ENCODE assay signal across 8 cellular contexts in genomic region chr11:130979386-130979972, GRCh38.
DNase-seq lines count a peak whose midpoint lies in the region; TF ChIP-seq lines count a peak whose summit lies in the region.
"Had no signal": no experiment of that assay in that cellular context is flagged by ENCODE, and none has a peak within 500 bp of the region (broad histone marks: within the 10 kb centered on the region; RNA-seq: fewer than 3 reads in every experiment).

No MANE protein-coding gene starts in this region.

- H3K4me2 ChIP-seq in neural progenitor cell, result no peak overlapping the region

- TF ChIP-seq POLR2A in Peyer's patch (IDR thresholded peaks at IDR 0.05), result no peak

- H3K4me1 ChIP-seq in neural progenitor cell (no peaks in the 10 kb centered on the region), Peyer's patch (no peaks in the 10 kb centered on the region)

- peaks cover 18% of the 10 kb centered on the region for H3K9me3 Mint-ChIP-seq in neural progenitor cell

- H3K27ac ChIP-seq in neural progenitor cell (no peak overlapping the region), Peyer's patch (no peak overlapping the region)

- H3K36me3 ChIP-seq in neural progenitor cell, result no peaks in the 10 kb centered on the region
- no peaks in the 10 kb centered on the region for H3K36me3 ChIP-seq in Peyer's patch

- peaks cover 5% of the 10 kb centered on the region for H3K27me3 Mint-ChIP-seq in neural progenitor cell (ENCODE audit: insufficient read depth, low read depth)

- H3K36me3 Mint-ChIP-seq in neural progenitor cell, result no peaks in the 10 kb centered on the region

- TF ChIP-seq CTCF in GM10266 (IDR thresholded peaks at IDR 0.05; ENCODE audit: control insufficient read depth, insufficient read depth, low read depth, missing control alignments), result peak; percentile 30
- TF ChIP-seq CTCF in LNCaP clone FGC (IDR thresholded peaks at IDR 0.05; ENCODE audit: control insufficient read depth, extremely low read depth, insufficient read depth), result peak; percentile 64
- peak; percentile 68 for TF ChIP-seq CTCF in neural progenitor cell (IDR thresholded peaks at IDR 0.05)
- TF ChIP-seq CTCF in Peyer's patch (IDR thresholded peaks at IDR 0.05), result peak in 2 of 6 experiments; percentile 17 to 24

- H3K4me3 Mint-ChIP-seq in neural progenitor cell, result no peak overlapping the region
- H3K4me3 Mint-ChIP-seq: activated B cell treated with CpG ODN at 0.5 μM for 24 hours had no signal

- DNase-seq in GM10266 (ENCODE audit: extremely low spot score) (no peak), LNCaP clone FGC (ENCODE audit: low read depth) (peak; percentile 2), T47D (ENCODE audit: low read depth in 1 of 2, low spot score in 1 of 2) (peak; percentile 52 to 55), neural progenitor cell (ENCODE audit: low spot score) (peak; percentile 69), foreskin melanocyte (no peak), Peyer's patch (no peak)
- DNase-seq in activated effector memory CD4-positive, alpha-beta T cell treated with Interleukin-2 at 50 U/mL for 16 hours, result no peak
- DNase-seq: activated B cell treated with CpG ODN at 0.5 μM for 24 hours had no signal

- no peaks in the 10 kb centered on the region for H3K27me3 ChIP-seq in neural progenitor cell
- H3K27me3 ChIP-seq in Peyer's patch, result no peaks in the 10 kb centered on the region

- H3K4me3 ChIP-seq in LNCaP clone FGC (ENCODE audit: low read depth, low read length) (no peak overlapping the region), neural progenitor cell (no peak overlapping the region), Peyer's patch (no peak overlapping the region)

- H3K27ac Mint-ChIP-seq in neural progenitor cell, result no peak overlapping the region
- H3K27ac Mint-ChIP-seq: activated B cell treated with CpG ODN at 0.5 μM for 24 hours had no signal

- H4K20me1 ChIP-seq in neural progenitor cell (ENCODE audit: low read depth), result no peaks in the 10 kb centered on the region

- H2AFZ ChIP-seq in neural progenitor cell (replicated peaks), result no peak overlapping the region

- in situ Hi-C loops in T47D (cut with HindIII; ENCODE audit: low pct_unique_long_range_greater_than_20kb, low sequenced_read_pairs), result no loop called here

- H3K9me3 ChIP-seq in neural progenitor cell (ENCODE audit: low read depth) (no peaks in the 10 kb centered on the region), Peyer's patch (no peaks in the 10 kb centered on the region)

- no peaks in the 10 kb centered on the region for H3K79me2 ChIP-seq in neural progenitor cell (ENCODE audit: low read depth)

- no peaks in the 10 kb centered on the region for H3K4me1 Mint-ChIP-seq in neural progenitor cell
- H3K4me1 Mint-ChIP-seq: activated B cell treated with CpG ODN at 0.5 μM for 24 hours had no signal

- no peak overlapping the region for H3K9ac ChIP-seq in neural progenitor cell

- no peaks in the 10 kb centered on the region for H3F3A ChIP-seq in neural progenitor cell (ENCODE audit: low read depth)

Comparison
In these comparisons a context has a peak if more than half of its experiments do, and no peak if none do; other contexts are left out.
1. DNase-seq: peak in LNCaP clone FGC (single experiment), T47D (2 of 2) and neural progenitor cell (single experiment); none in GM10266 (single experiment), activated effector memory CD4-positive, alpha-beta T cell treated with Interleukin-2 at 50 U/mL for 16 hours (single experiment), foreskin melanocyte (single experiment) and Peyer's patch (0 of 3).